15 cellular contexts compared by ENCODE assay signal in genomic region chr18:59501876-59502221, GRCh38.
DNase-seq lines count a peak whose midpoint lies in the region; ATAC-seq, FAIRE-seq and TF ChIP-seq lines count a peak whose summit lies in the region.
"Had no signal": no experiment of that assay in that cellular context is flagged by ENCODE, and none has a peak within 500 bp of the region (broad histone marks: within the 10 kb centered on the region; RNA-seq: fewer than 3 reads in every experiment).

No MANE protein-coding gene starts in this region.

- intact Hi-C loops in MCF 10A (cut with micrococcal nuclease) (no loop called here), upper lobe of right lung (cut with DNase I) (no loop called here)
- intact Hi-C loops in activated CD8-positive, alpha-beta T cell treated with anti-CD3 and anti-CD28 coated beads for 36 hours (cut with micrococcal nuclease), result no loop called here

- CTCF ChIA-PET in MCF 10A (lab: Yijun Ruan, JAX), result interaction anchor here (0.6 to 2.0 kb wide), 5 partner anchors 17 to 322 kb away, joined by 3 to 5 read pairs (median 4); partner anchors contain the start of gene CCBE1
- CTCF ChIA-PET in activated CD8-positive, alpha-beta T cell treated with anti-CD3 and anti-CD28 coated beads for 36 hours (lab: Charles Lee), result no interaction called here

- no peak for FAIRE-seq in GM12891 (lab: Jason Lieb, UNC)
- FAIRE-seq: kidney had no signal

- POLR2A ChIA-PET in MCF 10A (lab: Yijun Ruan, JAX), result interaction anchor here (0.5 to 1.9 kb wide), 6 partner anchors 14 to 1441 kb away, joined by 3 to 7 read pairs (median 5); no protein-coding TSS in a partner anchor
- POLR2A ChIA-PET in activated CD8-positive, alpha-beta T cell treated with anti-CD3 and anti-CD28 coated beads for 36 hours (lab: Charles Lee), result no interaction called here

- H3K4me3 ChIP-seq in lung, result no peak overlapping the region
- no peak overlapping the region for H3K4me3 ChIP-seq in upper lobe of right lung

- TF ChIP-seq CTCF in MCF 10A (IDR thresholded peaks at IDR 0.05; ENCODE audit: unreplicated experiment), result no peak
- TF ChIP-seq CTCF in lung (IDR thresholded peaks at IDR 0.05; ENCODE audit: control extremely low read depth, extremely low read depth), result no peak
- no peak for TF ChIP-seq CTCF in upper lobe of right lung (IDR thresholded peaks at IDR 0.05)
- no peak for TF ChIP-seq CTCF in activated CD8-positive, alpha-beta T cell treated with anti-CD3 and anti-CD28 coated beads for 36 hours (IDR thresholded peaks at IDR 0.05)

- H3K27ac Mint-ChIP-seq in MCF 10A (ENCODE audit: low read depth, unreplicated experiment), result peak overlapping the region; percentile 52
- H3K27ac Mint-ChIP-seq in activated CD8-positive, alpha-beta T cell treated with anti-CD3 and anti-CD28 coated beads for 36 hours, result no peak overlapping the region
- H3K27ac Mint-ChIP-seq: T-helper 1 cell treated with Interleukin-12 subunit alpha and Interleukin-12 subunit beta and Interleukin-4 antibody, amounts not matched to agents 30 μg/mL and 1 μg/mL, for 36 hours had no signal

- H3K9me3 Mint-ChIP-seq in MCF 10A (ENCODE audit: unreplicated experiment), result no peaks in the 10 kb centered on the region
- H3K9me3 Mint-ChIP-seq in activated CD8-positive, alpha-beta T cell treated with anti-CD3 and anti-CD28 coated beads for 36 hours, result peaks cover 2% of the 10 kb centered on the region
- H3K9me3 Mint-ChIP-seq: T-helper 1 cell treated with Interleukin-12 subunit alpha and Interleukin-12 subunit beta and Interleukin-4 antibody, amounts not matched to agents 30 μg/mL and 1 μg/mL, for 36 hours had no signal

- peaks cover 36% of the 10 kb centered on the region for H3K4me1 Mint-ChIP-seq in MCF 10A (ENCODE audit: insufficient read depth, unreplicated experiment)
- H3K4me1 Mint-ChIP-seq in activated CD8-positive, alpha-beta T cell treated with anti-CD3 and anti-CD28 coated beads for 36 hours (ENCODE audit: low read depth), result no peaks in the 10 kb centered on the region

- DNase-seq in NCI-H82 (lab: John Stamatoyannopoulos, UW) (peak; percentile 20), NCI-H82 treated with DMSO at 0.1 percent for 48 hours (lab: John Stamatoyannopoulos, UW; ENCODE audit: unreplicated experiment) (no peak), MCF 10A (ENCODE audit: unreplicated experiment) (no peak), lung (ENCODE audit: low spot score) (no peak), upper lobe of right lung (no peak), hepatic stellate cell (ENCODE audit: low spot score) (no peak), GM12891 (ENCODE audit: insufficient read length, low spot score) (no peak)
- no peak for DNase-seq in activated CD8-positive, alpha-beta T cell treated with anti-CD3 and anti-CD28 coated beads for 36 hours
- DNase-seq: activated CD4-positive, alpha-beta T cell treated with anti-CD3 and anti-CD28 coated beads for 1 hour; activated T-cell treated with anti-CD3 and anti-CD28 coated beads, Interleukin-2, amount 50 U/mL, for 1 hour; H7; kidney; NCI-H345 had no signal

- peak overlapping the region; percentile 70 to 87 for H3K27ac ChIP-seq in lung (ENCODE audit: low read depth in 1 of 2, low read length in 1 of 2)
- H3K27ac ChIP-seq in upper lobe of right lung, result peak overlapping the region; percentile 51

- H3K4me1 ChIP-seq in lung (ENCODE audit: control insufficient read depth in 2 of 2, insufficient read depth in 2 of 2, low read length in 2 of 2) (peaks cover 2 to 5% of the 10 kb centered on the region in 2 donors), upper lobe of right lung (no peaks in the 10 kb centered on the region)

- no peaks in the 10 kb centered on the region for H3K27me3 ChIP-seq in lung (ENCODE audit: control insufficient read depth, insufficient read depth)
- no peaks in the 10 kb centered on the region for H3K27me3 ChIP-seq in upper lobe of right lung

- TF ChIP-seq POLR2A in GM12891 (IDR thresholded peaks at IDR 0.05; ENCODE audit: low read depth, low read length), result no peak

- no peaks in the 10 kb centered on the region for H3K27me3 Mint-ChIP-seq in MCF 10A (ENCODE audit: insufficient read depth, unreplicated experiment)
- H3K27me3 Mint-ChIP-seq in activated CD8-positive, alpha-beta T cell treated with anti-CD3 and anti-CD28 coated beads for 36 hours, result peaks cover 8% of the 10 kb centered on the region

- H3K4me3 Mint-ChIP-seq in MCF 10A (ENCODE audit: unreplicated experiment), result no peak overlapping the region
- H3K4me3 Mint-ChIP-seq in activated CD8-positive, alpha-beta T cell treated with anti-CD3 and anti-CD28 coated beads for 36 hours, result no peak overlapping the region
- H3K4me3 Mint-ChIP-seq: T-helper 1 cell treated with Interleukin-12 subunit alpha and Interleukin-12 subunit beta and Interleukin-4 antibody, amounts not matched to agents 30 μg/mL and 1 μg/mL, for 36 hours had no signal

- 75 to 78% methylated on average over 5 of the region's 5 CpGs for WGBS in lung, 2 donors

- ATAC-seq in lung (ENCODE audit: insufficient read depth, low FRiP score) (no peak), upper lobe of right lung (no peak)
- ATAC-seq in activated CD8-positive, alpha-beta T cell treated with anti-CD3 and anti-CD28 coated beads for 36 hours, result no peak
- ATAC-seq: Panc1 had no signal

- no TSS peak for BruUV-seq in MCF 10A (replicated peaks; lab: Mats Ljungman, UMichigan)

- H3K36me3 Mint-ChIP-seq in MCF 10A (ENCODE audit: insufficient read depth, unreplicated experiment), result no peaks in the 10 kb centered on the region
- H3K36me3 Mint-ChIP-seq in activated CD8-positive, alpha-beta T cell treated with anti-CD3 and anti-CD28 coated beads for 36 hours (ENCODE audit: low read depth), result no peaks in the 10 kb centered on the region

- H3K36me3 ChIP-seq in lung (ENCODE audit: control insufficient read depth in 2 of 2, insufficient read depth in 2 of 2, low read length in 2 of 2) (no peaks in the 10 kb centered on the region), upper lobe of right lung (no peaks in the 10 kb centered on the region)

- H3K9me3 ChIP-seq in lung (ENCODE audit: control insufficient read depth in 2 of 2, insufficient read depth in 1 of 2, low read length in 1 of 2), result peaks cover 0 to 3% of the 10 kb centered on the region in 2 donors
- H3K9me3 ChIP-seq in upper lobe of right lung, result no peaks in the 10 kb centered on the region

TF ChIP-seq in GM12891, 5 proteins besides CTCF, POLR2A, EP300 and RAD21:
- no peak for TF ChIP-seq POLR2AphosphoS5 (IDR thresholded peaks at IDR 0.05; ENCODE audit: low read depth, low read length)
- TF ChIP-seq TAF1 (IDR thresholded peaks at IDR 0.05; ENCODE audit: low read depth, low read length), result no peak
- no peak for TF ChIP-seq POU2F2 (IDR thresholded peaks at IDR 0.05; ENCODE audit: low read depth, low read length)
- TF ChIP-seq SPI1 (IDR thresholded peaks at IDR 0.05; ENCODE audit: low read depth, low read length), result no peak
- TF ChIP-seq PAX5 (IDR thresholded peaks at IDR 0.05; ENCODE audit: insufficient read depth, low read length, severe bottlenecking), result no peak
TF ChIP-seq in GM12891: peak in this region for 0.
